Comparison of ENCODE assay signal across 1 cellular context in the genomic region with DNA sequence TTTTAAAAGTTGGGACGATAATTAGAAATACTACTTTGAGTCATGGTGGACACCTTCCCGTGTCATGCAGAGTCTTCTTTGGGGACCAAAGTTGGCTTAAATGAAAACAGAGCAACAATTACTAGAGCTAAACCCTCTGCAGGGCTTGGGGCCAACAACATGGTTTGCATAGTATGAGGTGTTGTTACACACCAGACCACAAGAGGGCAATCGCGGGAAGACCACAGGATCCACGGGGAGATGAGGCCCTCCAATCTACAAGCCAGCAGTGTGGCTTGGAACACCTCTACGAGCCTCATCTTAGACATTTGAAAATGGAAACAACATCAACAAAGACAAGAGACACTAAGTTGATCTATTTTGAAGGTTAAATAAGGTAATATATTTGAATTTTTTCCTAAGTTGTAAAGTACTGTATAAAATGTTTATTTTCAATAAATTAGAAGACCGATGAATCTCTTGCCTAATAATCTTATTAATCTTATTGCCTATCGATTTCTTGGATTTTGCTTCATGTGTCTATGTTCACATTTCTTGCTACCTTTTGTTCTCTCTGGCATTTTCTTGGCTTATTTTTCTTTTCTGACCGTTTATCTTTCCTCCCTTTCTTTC.
A peak's percentile ranks its signal among the peaks of the same experiment; 100 is the strongest.
TF ChIP-seq lines count a peak whose summit lies in the region.

No MANE protein-coding gene starts in this region.

TF ChIP-seq in K562, 482 proteins besides CTCF, POLR2A, EP300 and RAD21:
- TF ChIP-seq SMC3 (conservative IDR thresholded peaks at IDR 0.05; ENCODE audit: insufficient read depth, low read depth, low read length) (peak; percentile 65; the same call in 1 of the 2 replicates), ZBTB17 (CRISPR knock-in tag; IDR thresholded peaks at IDR 0.05) (no peak), ARHGAP35 (IDR thresholded peaks at IDR 0.05; ENCODE audit: partially characterized antibody) (no peak), NFIC (IDR thresholded peaks at IDR 0.05) (peak; percentile 21; the same call in 1 of the 2 replicates), PML (IDR thresholded peaks at IDR 0.05; ENCODE audit: low read length) (no peak), CREM (IDR thresholded peaks at IDR 0.05; ENCODE audit: low read depth) (peak; percentile 37; the same call in 1 of the 2 replicates), RBM25 (IDR thresholded peaks at IDR 0.05; ENCODE audit: low read depth, low read length, severe bottlenecking) (no peak), FOXK2 (conservative IDR thresholded peaks at IDR 0.05 in 1 of 2, IDR thresholded peaks at IDR 0.05 in 1 of 2; ENCODE audit: low read depth in 2 of 2) (peak in 1 of 2 experiments; percentile 37; a peak in 1 of 4 replicates), L3MBTL2 (IDR thresholded peaks at IDR 0.05) (no peak), POU5F1 (IDR thresholded peaks at IDR 0.05; ENCODE audit: borderline replicate concordance, low read depth, low read length, partially characterized antibody) (no peak), ZZZ3 (IDR thresholded peaks at IDR 0.05) (no peak)
- TF ChIP-seq, protein P1, sequence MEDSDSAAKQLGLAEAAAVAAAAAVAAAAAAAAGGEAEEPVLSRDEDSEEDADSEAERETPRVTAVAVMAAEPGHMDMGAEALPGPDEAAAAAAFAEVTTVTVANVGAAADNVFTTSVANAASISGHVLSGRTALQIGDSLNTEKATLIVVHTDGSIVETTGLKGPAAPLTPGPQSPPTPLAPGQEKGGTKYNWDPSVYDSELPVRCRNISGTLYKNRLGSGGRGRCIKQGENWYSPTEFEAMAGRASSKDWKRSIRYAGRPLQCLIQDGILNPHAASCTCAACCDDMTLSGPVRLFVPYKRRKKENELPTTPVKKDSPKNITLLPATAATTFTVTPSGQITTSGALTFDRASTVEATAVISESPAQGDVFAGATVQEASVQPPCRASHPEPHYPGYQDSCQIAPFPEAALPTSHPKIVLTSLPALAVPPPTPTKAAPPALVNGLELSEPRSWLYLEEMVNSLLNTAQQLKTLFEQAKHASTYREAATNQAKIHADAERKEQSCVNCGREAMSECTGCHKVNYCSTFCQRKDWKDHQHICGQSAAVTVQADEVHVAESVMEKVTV (CRISPR knock-in tag; IDR thresholded peaks at IDR 0.05): peak; percentile 50; the same call in 1 of the 2 replicates
